ENCODE assay signal across 8 cellular contexts in genomic region chr2:9550859-9551391, GRCh38. TPM values are rescaled to one million over a fixed set of nuclear protein-coding genes. Genes with fewer than 3 reads are reported as not detected.
DNase-seq lines count a peak whose midpoint lies in the region; ATAC-seq and TF ChIP-seq lines count a peak whose summit lies in the region.
"Not testable (repeated sequence)": the region's sequence is repeated elsewhere in the genome, so short reads cannot be mapped to it uniquely, and the experiment has no call there.

No MANE protein-coding gene starts in this region.

- H3K4me2 ChIP-seq in OCI-LY3 (ENCODE audit: low read length): peak overlapping the region; percentile 48

- peak overlapping the region; percentile 17 for H3K4me3 ChIP-seq in OCI-LY3 (ENCODE audit: low read length)
- H3K4me3 ChIP-seq in esophagus muscularis mucosa, tibial artery: not testable (repeated sequence)

- H3K27ac ChIP-seq in OCI-LY3 (ENCODE audit: low read length): peak overlapping the region; percentile 64
- peak overlapping the region in 3 of 4 donors; percentile 62 to 98 (median 97) for H3K27ac ChIP-seq in esophagus muscularis mucosa (replicated peaks in 1 of 4)
- peak overlapping the region; percentile 98 for H3K27ac ChIP-seq in tibial artery

- H3K27me3 Mint-ChIP-seq in activated T-cell treated with anti-CD3 and anti-CD28 coated beads, Interleukin-2, amount 50 U/mL, for 24 hours; nephron (ENCODE audit: low read depth): not testable (repeated sequence)

- WGBS in esophagus muscularis mucosa: 73% methylated on average over 7 of the region's 7 CpGs

- intact Hi-C loops in esophagus muscularis mucosa (cut with DNase I) (loop anchor here (5.0 kb wide), 1 partner anchor 74 kb away; no protein-coding TSS in a partner anchor), tibial artery (cut with DNase I; ENCODE audit: low total_unique reads) (loop anchor here (5.0 to 10.0 kb wide), 2 partner anchors 76 to 81 kb away; partner anchors contain the start of genes IAH1 and YWHAQ)

- H3K79me2 ChIP-seq in OCI-LY3 (ENCODE audit: low read length): peaks cover 82% of the 10 kb centered on the region

- H3K9ac ChIP-seq in OCI-LY3 (ENCODE audit: low read length): not testable (repeated sequence)

- not testable (repeated sequence) for H3K27me3 ChIP-seq in OCI-LY3 (ENCODE audit: low read depth, low read length); esophagus muscularis mucosa; tibial artery

- H3K9me3 ChIP-seq in OCI-LY3 (ENCODE audit: insufficient read depth, low read length); esophagus muscularis mucosa; tibial artery: not testable (repeated sequence)

- peak; percentile 75 for DNase-seq in CD1c-positive myeloid dendritic cell (ENCODE audit: extremely low spot score)
- not testable (repeated sequence) for DNase-seq in activated T-cell treated with anti-CD3 and anti-CD28 coated beads, Interleukin-2, amount 50 U/mL, for 24 hours; esophagus muscularis mucosa (ENCODE audit: extremely low spot score); tibial artery

- not testable (repeated sequence) for TF ChIP-seq POLR2A in esophagus muscularis mucosa (IDR thresholded peaks at IDR 0.05; ENCODE audit: low read depth)

- H3K4me1 ChIP-seq in OCI-LY3 (ENCODE audit: low read length) (peaks cover 70% of the 10 kb centered on the region), esophagus muscularis mucosa (peaks cover 69 to 85% (median 75%) of the 10 kb centered on the region in 4 donors), tibial artery (peaks cover 0 to 87% (median 42%) of the 10 kb centered on the region in 4 donors)

- H3K4me3 Mint-ChIP-seq in activated T-cell treated with anti-CD3 and anti-CD28 coated beads, Interleukin-2, amount 50 U/mL, for 24 hours: peak overlapping the region; percentile 16
- H3K4me3 Mint-ChIP-seq in nephron: peak overlapping the region in 2 of 3 experiments; percentile 21 to 32

- peaks cover 21% of the 10 kb centered on the region for H3K36me3 Mint-ChIP-seq in activated T-cell treated with anti-CD3 and anti-CD28 coated beads, Interleukin-2, amount 50 U/mL, for 24 hours (ENCODE audit: low read depth)
- not testable (repeated sequence) for H3K36me3 Mint-ChIP-seq in nephron (ENCODE audit: low read depth)

- TF ChIP-seq EP300 in esophagus muscularis mucosa (IDR thresholded peaks at IDR 0.05): not testable (repeated sequence)

- not testable (repeated sequence) for TF ChIP-seq CTCF in OCI-LY3 (IDR thresholded peaks at IDR 0.05; ENCODE audit: low read depth, low read length); esophagus muscularis mucosa (IDR thresholded peaks at IDR 0.05); nephron (IDR thresholded peaks at IDR 0.05; ENCODE audit: unreplicated experiment in 3 of 3); tibial artery (IDR thresholded peaks at IDR 0.05)

- peak overlapping the region; percentile 78 for H3K27ac Mint-ChIP-seq in activated T-cell treated with anti-CD3 and anti-CD28 coated beads, Interleukin-2, amount 50 U/mL, for 24 hours
- H3K27ac Mint-ChIP-seq in nephron: not testable (repeated sequence)

- ATAC-seq in GM18517 (IDR thresholded peaks at IDR 0.05; ENCODE audit: unreplicated experiment) (peak; percentile 28), HG03378 (IDR thresholded peaks at IDR 0.05; ENCODE audit: unreplicated experiment) (peak; percentile 26)

- not testable (repeated sequence) for H2AFZ ChIP-seq in OCI-LY3 (ENCODE audit: low read depth, low read length)

- H3K36me3 ChIP-seq in OCI-LY3 (replicated peaks; ENCODE audit: low read depth, low read length); esophagus muscularis mucosa; tibial artery: not testable (repeated sequence)

- peaks cover 70% of the 10 kb centered on the region for H3K4me1 Mint-ChIP-seq in activated T-cell treated with anti-CD3 and anti-CD28 coated beads, Interleukin-2, amount 50 U/mL, for 24 hours (ENCODE audit: low read depth)
- H3K4me1 Mint-ChIP-seq in nephron: peaks cover 55% of the 10 kb centered on the region

- not testable (repeated sequence) for H3K9me3 Mint-ChIP-seq in activated T-cell treated with anti-CD3 and anti-CD28 coated beads, Interleukin-2, amount 50 U/mL, for 24 hours; nephron

- H4K20me1 ChIP-seq in OCI-LY3 (ENCODE audit: insufficient read depth, low read length): peaks cover 17% of the 10 kb centered on the region

RNA-seq across cellular contexts. Expression of gene ADAM17, which starts 4.7 kb away (rescaled TPM):
- total RNA-seq in esophagus muscularis mucosa: 10 to 100 TPM; 12.9 to 17.7 (median 14.9) TPM
